8 cellular contexts compared by ENCODE assay signal in the genomic region with DNA sequence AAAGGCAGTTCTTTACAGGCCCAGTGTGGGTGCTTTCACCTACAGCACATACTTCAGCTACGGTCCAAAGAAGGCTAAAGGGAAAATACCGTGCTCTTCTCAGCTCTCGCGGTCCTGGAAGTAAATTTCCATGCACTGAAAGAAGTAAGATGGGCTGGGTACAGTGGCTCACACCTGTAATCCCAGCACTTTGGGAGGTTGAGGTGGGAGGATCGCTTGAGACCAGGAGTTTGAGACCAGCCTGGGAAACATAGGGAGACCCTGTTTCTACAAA.
A peak's percentile ranks its signal among the peaks of the same experiment; 100 is the strongest.
DNase-seq lines count a peak whose midpoint lies in the region; ATAC-seq lines count a peak whose summit lies in the region.
"Not testable (repeated sequence)": the region's sequence is repeated elsewhere in the genome, so short reads cannot be mapped to it uniquely, and the experiment has no call there.

No MANE protein-coding gene starts in this region.

- H3K27ac Mint-ChIP-seq in CD4-positive, CD25-positive, alpha-beta regulatory T cell, result peak overlapping the region in 2 of 3 donors; percentile 14 to 31
- H3K27ac Mint-ChIP-seq in activated naive CD4-positive, alpha-beta T cell treated with anti-CD3 and anti-CD28 coated beads, Interleukin-2, amount 50 U/mL, for 72 hours, result peak overlapping the region; percentile 92 to 98

- peaks cover 22% of the 10 kb centered on the region for H3K4me1 ChIP-seq in CD4-positive, CD25-positive, alpha-beta regulatory T cell (ENCODE audit: control insufficient read depth, insufficient read depth, low read length, poor library complexity, severe bottlenecking)

- H3K4me1 Mint-ChIP-seq in CD4-positive, CD25-positive, alpha-beta regulatory T cell, result peaks cover 16 to 43% (median 29%) of the 10 kb centered on the region in 4 donors

- not testable (repeated sequence) for H3K36me3 Mint-ChIP-seq in CD4-positive, CD25-positive, alpha-beta regulatory T cell
- H3K36me3 Mint-ChIP-seq in activated naive CD4-positive, alpha-beta T cell treated with anti-CD3 and anti-CD28 coated beads, Interleukin-2, amount 50 U/mL, for 72 hours, result peaks cover 5 to 46% of the 10 kb centered on the region in 2 donors

- not testable (repeated sequence) for H3K36me3 ChIP-seq in CD4-positive, CD25-positive, alpha-beta regulatory T cell (ENCODE audit: control insufficient read depth, insufficient read depth, low read length)

- H3K27me3 ChIP-seq in CD4-positive, CD25-positive, alpha-beta regulatory T cell (ENCODE audit: control insufficient read depth, insufficient read depth, low read length), result not testable (repeated sequence)

- not testable (repeated sequence) for DNase-seq in CD4-positive, CD25-positive, alpha-beta regulatory T cell; activated naive CD4-positive, alpha-beta T cell treated with anti-CD3 and anti-CD28 coated beads, Interleukin-2, amount 50 U/mL, for 72 hours (ENCODE audit: low spot score in 2 of 2)
- peak; percentile 15 for DNase-seq in RPMI8226

- H3K27me3 Mint-ChIP-seq in CD4-positive, CD25-positive, alpha-beta regulatory T cell, result not testable (repeated sequence)

- ATAC-seq in CD4-positive, CD25-positive, alpha-beta regulatory T cell (ENCODE audit: low read depth in 2 of 2), result not testable (repeated sequence)
- peak; percentile 46 for ATAC-seq in GM18868 (IDR thresholded peaks at IDR 0.05; ENCODE audit: unreplicated experiment)
- ATAC-seq in GM19467 (IDR thresholded peaks at IDR 0.05; ENCODE audit: unreplicated experiment), result peak; percentile 10
- ATAC-seq in HG02571 (IDR thresholded peaks at IDR 0.05; ENCODE audit: unreplicated experiment), result peak; percentile 32
- ATAC-seq in HG03025 (IDR thresholded peaks at IDR 0.05; ENCODE audit: low FRiP score, unreplicated experiment), result peak; percentile 23
- ATAC-seq in HG03432 (IDR thresholded peaks at IDR 0.05; ENCODE audit: unreplicated experiment), result peak; percentile 48
- peak; percentile 24 to 42 for ATAC-seq in activated naive CD4-positive, alpha-beta T cell treated with anti-CD3 and anti-CD28 coated beads, Interleukin-2, amount 50 U/mL, for 72 hours

- H3K9me3 ChIP-seq in CD4-positive, CD25-positive, alpha-beta regulatory T cell (ENCODE audit: control insufficient read depth in 2 of 2, low read length in 2 of 2), result not testable (repeated sequence)

- not testable (repeated sequence) for H3K4me3 ChIP-seq in CD4-positive, CD25-positive, alpha-beta regulatory T cell (ENCODE audit: low read depth, low read length)

- H3K27ac ChIP-seq in CD4-positive, CD25-positive, alpha-beta regulatory T cell (ENCODE audit: insufficient read depth, low read length, poor library complexity, severe bottlenecking), result not testable (repeated sequence)

- not testable (repeated sequence) for H3K9me3 Mint-ChIP-seq in CD4-positive, CD25-positive, alpha-beta regulatory T cell; activated naive CD4-positive, alpha-beta T cell treated with anti-CD3 and anti-CD28 coated beads, Interleukin-2, amount 50 U/mL, for 72 hours

- H3K4me3 Mint-ChIP-seq in CD4-positive, CD25-positive, alpha-beta regulatory T cell, result not testable (repeated sequence)
